23 cellular contexts compared by ENCODE assay signal in genomic region chr6:7566031-7566556, GRCh38. TPM values are rescaled to one million over a fixed set of nuclear protein-coding genes. Genes with fewer than 3 reads are reported as not detected.
"Had no signal": no experiment of that assay in that cellular context is flagged by ENCODE, and none has a peak within 500 bp of the region (broad histone marks: within the 10 kb centered on the region; RNA-seq: fewer than 3 reads in every experiment).

No MANE protein-coding gene starts in this region.

- H3K4me3 Mint-ChIP-seq: activated CD4-positive, alpha-beta T cell treated with anti-CD3 and anti-CD28 coated beads, Interleukin-2, amount 10 ng/mL, durations not matched to agents 24 days and 14 days; activated CD8-positive, alpha-beta T cell treated with anti-CD3 and anti-CD28 coated beads for 36 hours; activated naive CD4-positive, alpha-beta T cell treated with anti-CD3 and anti-CD28 coated beads, Interleukin-2, amount 10 ng/mL, durations not matched to agents 7 days and 5 days; activated naive CD8-positive, alpha-beta T cell treated with anti-CD3 and anti-CD28 coated beads, Interleukin-2, amount 50 U/mL, for 24 hours; activated T-cell treated with anti-CD3 and anti-CD28 coated beads, Interleukin-2, amount 50 U/mL, for 4 hours; nephron progenitor cell; T-helper 1 cell treated with Interleukin-12 subunit alpha and Interleukin-12 subunit beta and Interleukin-4 antibody, amounts not matched to agents 30 μg/mL and 1 μg/mL, for 36 hours had no signal

- DNase-seq: activated CD4-positive, alpha-beta T cell treated with anti-CD3 and anti-CD28 coated beads, Interleukin-2, amount 10 ng/mL, durations not matched to agents 24 days and 14 days; activated CD8-positive, alpha-beta T cell treated with anti-CD3 and anti-CD28 coated beads for 36 hours; activated effector memory CD4-positive, alpha-beta T cell treated with Interleukin-2 at 50 U/mL for 16 hours; activated naive CD4-positive, alpha-beta T cell treated with anti-CD3 and anti-CD28 coated beads, Interleukin-2, amount 10 ng/mL, durations not matched to agents 7 days and 5 days; activated naive CD8-positive, alpha-beta T cell treated with anti-CD3 and anti-CD28 coated beads, Interleukin-2, amount 50 U/mL, for 24 hours; activated T-cell treated with anti-CD3 and anti-CD28 coated beads, Interleukin-2, amount 50 U/mL, for 4 hours; effector CD8-positive, alpha-beta T cell; esophagus squamous epithelium; head of caudate nucleus; midbrain; nephron progenitor cell; nucleus accumbens; stimulated activated CD4-positive, alpha-beta T cell treated with anti-CD3 and anti-CD28 coated beads, Interleukin-15, amount 100 ng/mL, for 24 hours; stimulated activated CD4-positive, alpha-beta T cell treated with anti-CD3 and anti-CD28 coated beads, Interleukin-2, amount 100 ng/mL, for 48 hours; stomach; testis; upper lobe of left lung had no signal

- H3K9me3 Mint-ChIP-seq: activated CD4-positive, alpha-beta T cell treated with anti-CD3 and anti-CD28 coated beads, Interleukin-2, amount 10 ng/mL, durations not matched to agents 24 days and 14 days; activated CD8-positive, alpha-beta T cell treated with anti-CD3 and anti-CD28 coated beads for 36 hours; activated naive CD4-positive, alpha-beta T cell treated with anti-CD3 and anti-CD28 coated beads, Interleukin-2, amount 10 ng/mL, durations not matched to agents 7 days and 5 days; activated naive CD8-positive, alpha-beta T cell treated with anti-CD3 and anti-CD28 coated beads, Interleukin-2, amount 50 U/mL, for 24 hours; activated T-cell treated with anti-CD3 and anti-CD28 coated beads, Interleukin-2, amount 50 U/mL, for 4 hours; nephron progenitor cell; T-helper 1 cell treated with Interleukin-12 subunit alpha and Interleukin-12 subunit beta and Interleukin-4 antibody, amounts not matched to agents 30 μg/mL and 1 μg/mL, for 36 hours had no signal

- H3K27me3 ChIP-seq: breast epithelium, right atrium auricular region, testis, upper lobe of left lung had no signal

- H3K27ac ChIP-seq: breast epithelium, esophagus squamous epithelium, prostate gland, right atrium auricular region, stomach, testis, upper lobe of left lung had no signal

- H3K9me3 ChIP-seq: breast epithelium, esophagus squamous epithelium, prostate gland, right atrium auricular region, stomach, testis, upper lobe of left lung had no signal

- H3K36me3 Mint-ChIP-seq: activated naive CD4-positive, alpha-beta T cell treated with anti-CD3 and anti-CD28 coated beads, Interleukin-2, amount 10 ng/mL, durations not matched to agents 7 days and 5 days had no signal

- ATAC-seq: activated CD8-positive, alpha-beta T cell treated with anti-CD3 and anti-CD28 coated beads for 36 hours; activated naive CD8-positive, alpha-beta T cell treated with anti-CD3 and anti-CD28 coated beads, Interleukin-2, amount 50 U/mL, for 24 hours; activated T-cell treated with anti-CD3 and anti-CD28 coated beads, Interleukin-2, amount 50 U/mL, for 4 hours; left lobe of liver had no signal

- H3K4me3 ChIP-seq: breast epithelium, esophagus squamous epithelium, lung, prostate gland, right atrium auricular region, stomach, testis, upper lobe of left lung had no signal

- H3K4me1 ChIP-seq: breast epithelium, prostate gland, testis had no signal

- H3K4me1 Mint-ChIP-seq: activated CD4-positive, alpha-beta T cell treated with anti-CD3 and anti-CD28 coated beads, Interleukin-2, amount 10 ng/mL, durations not matched to agents 24 days and 14 days; activated naive CD4-positive, alpha-beta T cell treated with anti-CD3 and anti-CD28 coated beads, Interleukin-2, amount 10 ng/mL, durations not matched to agents 7 days and 5 days; activated naive CD8-positive, alpha-beta T cell treated with anti-CD3 and anti-CD28 coated beads, Interleukin-2, amount 50 U/mL, for 24 hours; nephron progenitor cell had no signal

- H3K27ac Mint-ChIP-seq: activated CD4-positive, alpha-beta T cell treated with anti-CD3 and anti-CD28 coated beads, Interleukin-2, amount 10 ng/mL, durations not matched to agents 24 days and 14 days; activated CD8-positive, alpha-beta T cell treated with anti-CD3 and anti-CD28 coated beads for 36 hours; activated naive CD4-positive, alpha-beta T cell treated with anti-CD3 and anti-CD28 coated beads, Interleukin-2, amount 10 ng/mL, durations not matched to agents 7 days and 5 days; activated naive CD8-positive, alpha-beta T cell treated with anti-CD3 and anti-CD28 coated beads, Interleukin-2, amount 50 U/mL, for 24 hours; nephron progenitor cell; T-helper 1 cell treated with Interleukin-12 subunit alpha and Interleukin-12 subunit beta and Interleukin-4 antibody, amounts not matched to agents 30 μg/mL and 1 μg/mL, for 36 hours had no signal

RNA-seq across cellular contexts. Expression of gene DSP, which starts 24.6 kb away (rescaled TPM):
- total RNA-seq: activated CD4-positive, alpha-beta T cell treated with anti-CD3 and anti-CD28 coated beads, Interleukin-2, amount 10 ng/mL, durations not matched to agents 24 days and 14 days had no signal
